ENCODE assay signal across 24 cellular contexts in the genomic region with DNA sequence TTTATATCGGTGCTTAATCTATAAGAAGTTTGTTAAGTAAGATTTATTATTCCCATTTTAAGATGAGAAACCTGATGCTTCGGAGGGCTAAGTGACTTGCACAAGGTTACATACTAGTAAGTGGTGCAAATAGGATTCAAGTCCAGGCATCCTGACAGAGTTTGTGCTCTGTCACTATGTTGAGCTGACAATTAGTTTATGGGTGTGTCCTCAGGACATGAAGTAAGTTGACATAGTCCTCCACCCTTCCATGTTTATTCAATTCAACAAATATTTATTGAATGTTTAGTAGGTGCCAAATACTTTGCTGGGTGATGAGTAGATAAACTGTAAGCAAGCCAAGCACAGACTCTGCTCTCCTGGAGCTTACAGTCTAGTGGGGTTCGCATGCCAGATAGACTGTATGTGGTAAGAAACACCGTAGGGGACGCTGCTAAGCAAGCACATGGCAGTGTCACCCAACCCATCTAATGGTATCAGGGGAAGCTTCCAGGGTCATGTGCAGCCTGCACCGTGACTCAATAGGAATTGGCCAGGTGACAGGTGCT.
A peak's percentile ranks its signal among the peaks of the same experiment; 100 is the strongest.
DNase-seq lines count a peak whose midpoint lies in the region; ATAC-seq and TF ChIP-seq lines count a peak whose summit lies in the region.
"Had no signal": no experiment of that assay in that cellular context is flagged by ENCODE, and none has a peak within 500 bp of the region (broad histone marks: within the 10 kb centered on the region; RNA-seq: fewer than 3 reads in every experiment).

No MANE protein-coding gene starts in this region.

- peak; percentile 39 for DNase-seq in LNCaP clone FGC (ENCODE audit: low read depth)
- peak; percentile 89 for DNase-seq in NCI-H748 (lab: John Stamatoyannopoulos, UW; ENCODE audit: unreplicated experiment)
- DNase-seq in mucosa of descending colon = no peak
- DNase-seq in mesenteric fat pad (ENCODE audit: low spot score) = no peak
- no peak for DNase-seq in psoas muscle
- DNase-seq in sciatic nerve (ENCODE audit: low spot score) = no peak
- DNase-seq: C1 segment of cervical spinal cord; Caco-2; CD4-positive, alpha-beta memory T cell; DMS79 treated with DMSO at 0.1 percent for 48 hours; GF-D8; H9; HFFc6; NCI-H1105; NCI-H1436 treated with DMSO at 0.1 percent for 48 hours; NCI-H187 treated with DMSO at 0.1 percent for 48 hours; NCI-H82; SHP77; T-cell had no signal

- intact Hi-C loops in mucosa of descending colon (cut with DNase I, micrococcal nuclease) = no loop called here
- intact Hi-C loops in psoas muscle (cut with DNase I) = no loop called here
- intact Hi-C loops in sciatic nerve (cut with DNase I) = no loop called here

- H3K4me3 ChIP-seq in LNCaP clone FGC (ENCODE audit: low read depth, low read length) (no peak overlapping the region), mucosa of descending colon (no peak overlapping the region), psoas muscle (no peak overlapping the region)
- H3K4me3 ChIP-seq: GM23338, K562 had no signal

- peak; percentile 59 for ATAC-seq in mucosa of descending colon
- no peak for ATAC-seq in GM19455 (IDR thresholded peaks at IDR 0.05; ENCODE audit: unreplicated experiment)
- no peak for ATAC-seq in psoas muscle
- ATAC-seq in sciatic nerve = no peak
- ATAC-seq: GM23338, K562, Panc1, T-cell had no signal

- no peaks in the 10 kb centered on the region for H3K36me3 ChIP-seq in mucosa of descending colon (ENCODE audit: low read depth)
- no peaks in the 10 kb centered on the region for H3K36me3 ChIP-seq in psoas muscle (ENCODE audit: insufficient read depth in 1 of 2, low read depth in 1 of 2)

- H3K4me1 ChIP-seq in mucosa of descending colon (ENCODE audit: low read depth) (no peaks in the 10 kb centered on the region), psoas muscle (no peaks in the 10 kb centered on the region)
- H3K4me1 ChIP-seq: Caco-2 had no signal

- WGBS in psoas muscle, 3 donors = 66 to 71% (median 70%) methylated on average over 6 of the region's 6 CpGs

- no peaks in the 10 kb centered on the region for H3K27me3 ChIP-seq in psoas muscle (ENCODE audit: insufficient read depth in 3 of 3, low read length in 2 of 3)

- TF ChIP-seq CTCF in LNCaP clone FGC (IDR thresholded peaks at IDR 0.05; ENCODE audit: control insufficient read depth, extremely low read depth, insufficient read depth) = no peak
- TF ChIP-seq CTCF in mucosa of descending colon (IDR thresholded peaks at IDR 0.05) = no peak
- TF ChIP-seq CTCF in psoas muscle (IDR thresholded peaks at IDR 0.05) = no peak

- no peak overlapping the region for H3K27ac ChIP-seq in psoas muscle
- H3K27ac ChIP-seq: RWPE1 had no signal

- H3K9me3 ChIP-seq in mucosa of descending colon (no peaks in the 10 kb centered on the region), psoas muscle (no peaks in the 10 kb centered on the region)
- H3K9me3 ChIP-seq: Caco-2 had no signal

Comparison
In these comparisons a context has a peak if more than half of its experiments do, and no peak if none do; other contexts are left out.
1. DNase-seq: peak in LNCaP clone FGC (single experiment) and NCI-H748 (single experiment); none in mucosa of descending colon (0 of 3), mesenteric fat pad (single experiment), psoas muscle (0 of 2) and sciatic nerve (single experiment).